In the genomic region with DNA sequence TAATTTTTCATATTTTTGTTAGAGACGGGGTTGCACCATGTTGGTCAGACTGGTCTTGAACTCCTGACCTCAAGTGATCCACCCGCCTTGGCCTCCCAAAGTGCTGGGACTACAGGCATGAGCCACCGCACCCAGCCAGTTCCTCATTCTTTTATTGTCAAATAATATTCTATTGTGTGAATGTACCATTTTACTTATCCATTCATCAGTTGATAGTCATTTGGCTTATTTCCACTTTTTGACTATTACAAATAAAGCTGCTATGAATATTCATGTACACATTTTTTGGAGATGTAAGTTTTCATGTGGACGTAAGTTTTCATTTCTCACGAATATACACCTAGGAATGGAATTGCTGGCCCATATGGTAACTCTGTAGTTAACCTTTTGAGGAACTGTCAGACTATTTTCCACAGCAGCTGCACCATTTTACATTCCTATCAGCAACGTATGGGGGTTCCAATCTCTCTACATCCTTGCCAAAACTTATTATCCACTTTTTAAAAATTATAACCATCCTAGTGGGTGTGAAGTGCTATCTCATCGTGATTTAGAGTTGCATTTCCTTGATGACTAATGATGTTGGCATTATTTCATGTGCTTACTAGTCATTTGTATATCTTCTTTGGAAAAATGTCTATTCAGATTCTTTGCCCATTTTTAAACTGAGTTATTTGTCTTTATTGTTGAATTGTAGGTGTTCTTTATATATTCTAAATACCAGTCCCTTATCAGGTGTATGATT, we compare ENCODE assay signal across 19 cellular contexts. TPM values are rescaled to one million over a fixed set of nuclear protein-coding genes. Genes with fewer than 3 reads are reported as not detected.
DNase-seq lines count a peak whose midpoint lies in the region; ATAC-seq and TF ChIP-seq lines count a peak whose summit lies in the region.
"Had no signal": no experiment of that assay in that cellular context is flagged by ENCODE, and none has a peak within 500 bp of the region (broad histone marks: within the 10 kb centered on the region; RNA-seq: fewer than 3 reads in every experiment).

No MANE protein-coding gene starts in this region.

- ATAC-seq in right cardiac atrium (no peak), T-helper 17 cell (no peak), HG03045 (IDR thresholded peaks at IDR 0.05; ENCODE audit: unreplicated experiment) (no peak)
- ATAC-seq: heart left ventricle; left lobe of liver; sciatic nerve; stimulated activated naive CD8-positive, alpha-beta T cell treated with anti-CD3 and anti-CD28 coated beads, Interleukin-15, Interleukin-2, amounts not matched to agents 100 U/mL and 50 U/mL, for 24 hours had no signal

- 74% methylated on average over 7 of the region's 7 CpGs for WGBS in right cardiac atrium

- DNase-seq in Calu3 (no peak), NCI-H226 (peak; percentile 62), choroid plexus epithelial cell (ENCODE audit: low read depth) (peak; percentile 61), kidney tubule cell (ENCODE audit: low spot score) (peak; percentile 58), right cardiac atrium (no peak), T-helper 17 cell (no peak)
- DNase-seq in activated CD4-positive, alpha-beta T cell treated with anti-CD3 and anti-CD28 coated beads for 1 hour, result no peak
- DNase-seq: activated CD8-positive, alpha-beta memory T cell treated with anti-CD3 and anti-CD28 coated beads, Interleukin-2, amount 50 U/mL, for 4 hours; GOT3; heart left ventricle; NCI-H2171; stimulated activated naive CD8-positive, alpha-beta T cell treated with anti-CD3 and anti-CD28 coated beads, Interleukin-15, Interleukin-2, amounts not matched to agents 100 U/mL and 50 U/mL, for 24 hours had no signal

- no peaks in the 10 kb centered on the region for H3K27me3 Mint-ChIP-seq in Calu3 (ENCODE audit: unreplicated experiment)
- no peaks in the 10 kb centered on the region for H3K27me3 Mint-ChIP-seq in T-helper 17 cell

- H3K27ac Mint-ChIP-seq in Calu3 (ENCODE audit: unreplicated experiment) (peak overlapping the region; percentile 55), T-helper 17 cell (no peak overlapping the region)
- H3K27ac Mint-ChIP-seq: nephron had no signal

- H3K4me3 Mint-ChIP-seq in Calu3 (ENCODE audit: low read depth, unreplicated experiment) (no peak overlapping the region), T-helper 17 cell (no peak overlapping the region)
- H3K4me3 Mint-ChIP-seq: nephron had no signal

- H3K27me3 ChIP-seq in right cardiac atrium (ENCODE audit: control insufficient read depth, insufficient read depth), result no peaks in the 10 kb centered on the region
- H3K27me3 ChIP-seq: BLaER1 treated with 17β-estradiol and CSF1 and Interleukin-3, amounts not matched to agents 10 nM and 100 nM; heart left ventricle; vagina had no signal

- intact Hi-C loops in Calu3 (cut with micrococcal nuclease; ENCODE audit: unreplicated experiment) (no loop called here), right cardiac atrium (cut with DNase I) (no loop called here)

- H3K4me1 Mint-ChIP-seq in Calu3 (ENCODE audit: low read depth, unreplicated experiment), result peaks cover 20% of the 10 kb centered on the region
- peaks cover 18% of the 10 kb centered on the region for H3K4me1 Mint-ChIP-seq in T-helper 17 cell
- H3K4me1 Mint-ChIP-seq: nephron had no signal

- CTCF ChIA-PET in Calu3 (lab: Charles Lee), result no interaction called here

- H3K4me3 ChIP-seq in choroid plexus epithelial cell (ENCODE audit: low read depth, low read length) (no peak overlapping the region), right cardiac atrium (ENCODE audit: low read length) (no peak overlapping the region)
- H3K4me3 ChIP-seq: BLaER1 treated with 17β-estradiol and CSF1 and Interleukin-3, amounts not matched to agents 10 nM and 100 nM; heart left ventricle; SK-N-MC; vagina had no signal

- H3K9me3 Mint-ChIP-seq in Calu3 (ENCODE audit: low read depth, unreplicated experiment), result peaks cover 6% of the 10 kb centered on the region

- TF ChIP-seq CTCF in Calu3 (IDR thresholded peaks at IDR 0.05; ENCODE audit: unreplicated experiment) (no peak), choroid plexus epithelial cell (conservative IDR thresholded peaks at IDR 0.05; ENCODE audit: low read depth, low read length) (no peak)

- no peaks in the 10 kb centered on the region for H3K9me3 ChIP-seq in right cardiac atrium (ENCODE audit: control insufficient read depth, low read length)
- H3K9me3 ChIP-seq in T-helper 17 cell (ENCODE audit: control insufficient read depth, low read length, poor library complexity, severe bottlenecking), result peaks cover 7% of the 10 kb centered on the region
- H3K9me3 ChIP-seq: vagina had no signal

- no peaks in the 10 kb centered on the region for H3K36me3 Mint-ChIP-seq in Calu3 (ENCODE audit: insufficient read depth, unreplicated experiment)
- H3K36me3 Mint-ChIP-seq in T-helper 17 cell (ENCODE audit: low read depth), result peaks cover 10% of the 10 kb centered on the region

- H3K4me1 ChIP-seq in right cardiac atrium (ENCODE audit: control insufficient read depth, insufficient read depth, low read length), result no peaks in the 10 kb centered on the region
- H3K4me1 ChIP-seq: vagina had no signal

- BruUV-seq in Calu3 (replicated peaks; lab: Mats Ljungman, UMichigan), result no TSS peak

- no peak overlapping the region for H3K27ac ChIP-seq in right cardiac atrium (ENCODE audit: low read length)
- H3K27ac ChIP-seq: heart left ventricle, SK-N-MC, vagina had no signal

RNA-seq across cellular contexts. Expression of a gene that starts 12.7 kb away (rescaled TPM):
- total RNA-seq in Calu3 (2022) (14.0 and 17.8 TPM in 2 replicates), right cardiac atrium (1 to 10 TPM; 3.2 to 4.9 (median 4.3) TPM), T-helper 17 cell (1 to 10 TPM; 4.7 to 8.2 TPM)
- 2.3 TPM for polyA plus RNA-seq in right cardiac atrium

RNA-seq across cellular contexts. Expression of a gene that starts 30.7 kb away (rescaled TPM):
- total RNA-seq in Calu3 (2022) (45.1 and 45.3 TPM in 2 replicates), right cardiac atrium (100 to 1,000 TPM in 3 of 4 donors, 10 to 100 TPM in 1; 99.4 to 117 (median 104) TPM), T-helper 17 cell (10 to 100 TPM; 15.4 to 23.3 TPM)
- polyA plus RNA-seq in right cardiac atrium, result 121 TPM

Comparison
In these comparisons a context has a peak if more than half of its experiments do, and no peak if none do; other contexts are left out.
1. DNase-seq: peak in NCI-H226 (single experiment), choroid plexus epithelial cell (single experiment) and kidney tubule cell (single experiment); none in Calu3 (single experiment), right cardiac atrium (0 of 3), T-helper 17 cell (0 of 3) and activated CD4-positive, alpha-beta T cell treated with anti-CD3 and anti-CD28 coated beads for 1 hour (single experiment).